ENCODE assay signal across 8 cellular contexts in the genomic region with DNA sequence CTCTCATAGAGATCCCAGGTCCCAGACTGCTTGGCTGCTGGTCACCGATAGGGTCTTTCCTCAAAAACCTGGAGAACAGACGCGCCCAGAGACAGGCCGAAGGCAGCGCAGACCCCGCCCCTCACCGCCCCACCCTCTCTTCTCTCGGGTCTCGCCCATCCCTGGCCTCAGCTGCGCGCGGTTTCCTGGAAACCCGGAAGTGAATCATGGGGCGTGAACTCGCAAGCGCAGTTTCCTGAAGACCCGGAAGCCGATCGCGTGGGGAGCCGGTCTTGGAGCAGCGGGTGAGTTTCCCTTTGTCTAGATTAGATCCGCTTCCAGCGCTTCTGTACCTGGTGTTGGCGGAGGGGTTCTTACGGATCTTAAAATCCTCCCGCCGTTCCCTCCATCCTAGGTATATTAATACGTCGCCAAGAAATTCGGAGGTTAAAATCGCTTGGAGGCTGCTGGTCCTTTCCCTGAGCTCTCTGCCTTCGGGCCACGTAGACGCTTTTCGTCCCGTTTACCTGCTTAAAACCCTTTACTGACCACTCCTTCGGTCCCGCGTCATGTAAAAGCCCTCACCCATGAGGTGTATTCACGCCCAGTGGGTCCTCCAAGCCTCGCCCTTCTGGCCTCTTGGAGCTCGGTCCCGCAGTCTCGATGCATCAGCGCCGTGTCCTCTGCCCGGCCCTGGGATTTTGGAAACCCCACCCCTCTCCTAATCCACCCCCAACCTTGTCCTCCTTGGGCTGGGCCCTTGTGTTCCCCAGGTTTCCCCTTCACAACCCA. TPM values are rescaled to one million over a fixed set of nuclear protein-coding genes. Genes with fewer than 3 reads are reported as not detected.
A peak's percentile ranks its signal among the peaks of the same experiment; 100 is the strongest.
DNase-seq lines count a peak whose midpoint lies in the region; ATAC-seq and TF ChIP-seq lines count a peak whose summit lies in the region.

ZNF578 (plus strand) TSS at position 230 of the 771 bp plus-strand sequence. CDS start 48,293 bp downstream, outside the sequence.

- TF ChIP-seq CTCF in lower lobe of right lung (IDR thresholded peaks at IDR 0.05), result no peak

- peaks cover 7% of the 10 kb centered on the region for H3K4me1 ChIP-seq in lower lobe of right lung

- peak within 1 kb of the TSS; percentile 73 for H3K4me3 Mint-ChIP-seq in activated CD4-positive, alpha-beta memory T cell treated with anti-CD3 and anti-CD28 coated beads for 36 hours

- peak within 1 kb of the TSS; percentile 60 for H3K4me3 ChIP-seq in lower lobe of right lung

- H3K9me3 ChIP-seq in lower lobe of right lung, result peaks cover 89% of the 10 kb centered on the region

- H3K27me3 Mint-ChIP-seq in activated CD4-positive, alpha-beta memory T cell treated with anti-CD3 and anti-CD28 coated beads for 36 hours, result no peaks in the 10 kb centered on the region

- H3K9me3 Mint-ChIP-seq in activated CD4-positive, alpha-beta memory T cell treated with anti-CD3 and anti-CD28 coated beads for 36 hours, result peaks cover 80% of the 10 kb centered on the region

- CTCF ChIA-PET in activated CD4-positive, alpha-beta memory T cell treated with anti-CD3 and anti-CD28 coated beads for 36 hours (lab: Charles Lee), result interaction anchor here (0.6 kb wide), 1 partner anchor 141 kb away, joined by 3 read pairs; no protein-coding TSS in a partner anchor

- H3K36me3 Mint-ChIP-seq in activated CD4-positive, alpha-beta memory T cell treated with anti-CD3 and anti-CD28 coated beads for 36 hours, result peaks cover 62% of the 10 kb centered on the region

- DNase-seq in KG1 (lab: John Stamatoyannopoulos, UW) (peak; percentile 70), dermis microvascular lymphatic vessel endothelial cell (ENCODE audit: low read depth in 2 of 2) (peak; percentile 38 to 84), lower lobe of right lung (peak; percentile 77), NCI-H2107 (lab: John Stamatoyannopoulos, UW) (no peak), OCI-M2 (lab: John Stamatoyannopoulos, UW; ENCODE audit: unreplicated experiment) (no peak)
- DNase-seq in activated CD4-positive, alpha-beta memory T cell treated with anti-CD3 and anti-CD28 coated beads for 36 hours, result peak; percentile 82
- DNase-seq in stimulated activated CD4-positive, alpha-beta T cell treated with anti-CD3 and anti-CD28 coated beads, TNF-alpha, amount 100 ng/mL, for 24 hours (ENCODE audit: low read depth in 3 of 3), result peak; percentile 26 to 70 (median 43)

- peak; percentile 82 for ATAC-seq in lower lobe of right lung
- no peak for ATAC-seq in GM21825 (IDR thresholded peaks at IDR 0.05; ENCODE audit: unreplicated experiment)

- H3K4me1 Mint-ChIP-seq in activated CD4-positive, alpha-beta memory T cell treated with anti-CD3 and anti-CD28 coated beads for 36 hours (ENCODE audit: low read depth), result peaks cover 13% of the 10 kb centered on the region

- H3K27ac Mint-ChIP-seq in activated CD4-positive, alpha-beta memory T cell treated with anti-CD3 and anti-CD28 coated beads for 36 hours, result no peak within 1 kb of the TSS

- H3K27ac ChIP-seq in lower lobe of right lung, result peak within 1 kb of the TSS; percentile 8

- peaks cover 12% of the 10 kb centered on the region for H3K36me3 ChIP-seq in lower lobe of right lung

- intact Hi-C loops in activated CD4-positive, alpha-beta memory T cell treated with anti-CD3 and anti-CD28 coated beads for 36 hours (cut with micrococcal nuclease), result no loop called here
- intact Hi-C loops in lower lobe of right lung (cut with DNase I), result no loop called here

- no peaks in the 10 kb centered on the region for H3K27me3 ChIP-seq in lower lobe of right lung (ENCODE audit: low read depth)

- POLR2A ChIA-PET in activated CD4-positive, alpha-beta memory T cell treated with anti-CD3 and anti-CD28 coated beads for 36 hours (lab: Charles Lee), result no interaction called here

RNA-seq across cellular contexts. Expression of gene ZNF578, which starts in this region (rescaled TPM):
- under 1 TPM; 0.56 to 0.78 TPM for total RNA-seq in activated CD4-positive, alpha-beta memory T cell treated with anti-CD3 and anti-CD28 coated beads for 36 hours
- total RNA-seq in dermis microvascular lymphatic vessel endothelial cell (0.64 and 1.4 TPM in 2 replicates), lower lobe of right lung (1.5 TPM)

Comparison
In these comparisons a context has a peak if more than half of its experiments do, and no peak if none do; other contexts are left out.
1. Peak in DNase-seq in activated CD4-positive, alpha-beta memory T cell treated with anti-CD3 and anti-CD28 coated beads for 36 hours; RNA of the gene not detected or under 1 TPM.
2. DNase-seq: peak in KG1 (single experiment), dermis microvascular lymphatic vessel endothelial cell (2 of 2), lower lobe of right lung (single experiment) and stimulated activated CD4-positive, alpha-beta T cell treated with anti-CD3 and anti-CD28 coated beads, TNF-alpha, amount 100 ng/mL, for 24 hours (3 of 3); none in NCI-H2107 (single experiment) and OCI-M2 (single experiment).